Comparison of ENCODE assay signal across 20 cellular contexts in the genomic region with DNA sequence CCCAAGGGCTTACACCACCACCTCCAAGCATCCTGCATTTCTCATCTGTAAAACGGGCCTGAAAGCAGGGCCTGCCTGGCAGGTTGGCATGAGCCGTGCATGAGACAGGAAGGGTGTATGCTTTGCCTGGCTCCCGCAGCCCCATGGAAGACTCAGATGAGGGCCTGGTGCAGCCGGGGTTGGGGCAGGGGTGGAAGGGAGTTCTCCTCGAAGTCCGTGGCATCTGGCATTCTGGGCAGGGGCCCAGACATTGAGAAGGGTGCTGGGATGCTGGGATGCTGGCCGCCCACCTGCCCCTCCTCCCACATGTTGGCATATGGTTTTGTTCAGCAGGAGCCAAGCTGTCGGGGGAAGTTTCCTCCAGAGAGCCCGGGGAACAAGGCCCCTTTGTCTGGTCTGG. TPM values are rescaled to one million over a fixed set of nuclear protein-coding genes. Genes with fewer than 3 reads are reported as not detected.
DNase-seq lines count a peak whose midpoint lies in the region; ATAC-seq and TF ChIP-seq lines count a peak whose summit lies in the region.
"Had no signal": no experiment of that assay in that cellular context is flagged by ENCODE, and none has a peak within 500 bp of the region (broad histone marks: within the 10 kb centered on the region; RNA-seq: fewer than 3 reads in every experiment).

No MANE protein-coding gene starts in this region.

- no peaks in the 10 kb centered on the region for H3K36me3 Mint-ChIP-seq in CD14-positive monocyte

- H2BK12ac ChIP-seq in mesenchymal stem cell (ENCODE audit: low read length in 2 of 2), result peak overlapping the region in 1 of 2 experiments; percentile 35

- TF ChIP-seq CTCF in vagina (IDR thresholded peaks at IDR 0.05) (no peak), CD14-positive monocyte (IDR thresholded peaks at IDR 0.05) (no peak)

- peak; percentile 54 for DNase-seq in NCI-H1694 (lab: John Stamatoyannopoulos, UW)
- DNase-seq in adipocyte (ENCODE audit: low read depth), result no peak
- no peak for DNase-seq in mesenchymal stem cell
- DNase-seq in vagina (ENCODE audit: extremely low spot score in 2 of 2), result no peak
- DNase-seq in SHP77 (lab: John Stamatoyannopoulos, UW), result no peak
- DNase-seq in CD14-positive monocyte (ENCODE audit: low spot score), result no peak
- DNase-seq: brain microvascular endothelial cell; DMS53; left ventricle myocardium inferior; NCI-H187 treated with DMSO at 0.1 percent for 48 hours; stimulated activated CD4-positive, alpha-beta T cell treated with anti-CD3 and anti-CD28 coated beads, Interleukin-4, amount 100 ng/mL, for 24 hours; T1000 had no signal

- H2BK15ac ChIP-seq in mesenchymal stem cell (ENCODE audit: low read depth, poor library complexity, severe bottlenecking), result peak overlapping the region; percentile 19

- WGBS in mesenchymal stem cell, result 82% methylated on average over 9 of the region's 9 CpGs

- H2BK120ac ChIP-seq in mesenchymal stem cell (ENCODE audit: low read depth, low read length), result no peak overlapping the region

- H2BK5ac ChIP-seq in mesenchymal stem cell (ENCODE audit: low read depth, low read length, poor library complexity, severe bottlenecking), result no peak overlapping the region

- no peak for TF ChIP-seq POLR2A in vagina (IDR thresholded peaks at IDR 0.05)

- no peak overlapping the region for H3K27ac ChIP-seq in mesenchymal stem cell (ENCODE audit: low read length, poor library complexity, severe bottlenecking)
- peak overlapping the region; percentile 85 for H3K27ac ChIP-seq in vagina
- H3K27ac ChIP-seq: brain microvascular endothelial cell, ovary, SK-N-MC had no signal

- H3K27me3 ChIP-seq in adipocyte (replicated peaks; ENCODE audit: control insufficient read depth, insufficient read depth, low read length), result no peaks in the 10 kb centered on the region
- peaks cover 0 to 13% of the 10 kb centered on the region in 2 experiments for H3K27me3 ChIP-seq in mesenchymal stem cell (ENCODE audit: control insufficient read depth in 1 of 2, insufficient read depth in 1 of 2, low read length in 2 of 2)
- no peaks in the 10 kb centered on the region for H3K27me3 ChIP-seq in vagina
- H3K27me3 ChIP-seq: brain microvascular endothelial cell, ovary had no signal

- no peak overlapping the region for H3K23ac ChIP-seq in mesenchymal stem cell (ENCODE audit: low read length in 2 of 2)

- H3K9me3 ChIP-seq in adipocyte (ENCODE audit: control insufficient read depth, low read length), result no peaks in the 10 kb centered on the region
- H3K9me3 ChIP-seq in mesenchymal stem cell (ENCODE audit: control insufficient read depth, low read length), result no peaks in the 10 kb centered on the region
- no peaks in the 10 kb centered on the region for H3K9me3 ChIP-seq in vagina
- H3K9me3 ChIP-seq: left ventricle myocardium inferior, ovary had no signal

- no peak for ATAC-seq in GM19351 (IDR thresholded peaks at IDR 0.05; ENCODE audit: unreplicated experiment)
- ATAC-seq: activated CD4-positive, CD25-positive, alpha-beta regulatory T cell treated with anti-CD3 and anti-CD28 coated beads, Interleukin-2, amount 50 U/mL, for 24 hours had no signal

- H3K4me3 ChIP-seq in adipocyte (ENCODE audit: low read length) (no peak overlapping the region), mesenchymal stem cell (ENCODE audit: insufficient read depth in 1 of 2, low read depth in 1 of 2, low read length in 2 of 2) (no peak overlapping the region), vagina (no peak overlapping the region)
- H3K4me3 ChIP-seq: left ventricle myocardium inferior, ovary, SK-N-MC, skin epidermis had no signal

- H3K18ac ChIP-seq in mesenchymal stem cell (ENCODE audit: low read depth in 1 of 2, low read length in 2 of 2), result no peak overlapping the region

- no peaks in the 10 kb centered on the region for H3K79me1 ChIP-seq in mesenchymal stem cell (replicated peaks; ENCODE audit: low read length, poor library complexity, severe bottlenecking)

- no peaks in the 10 kb centered on the region for H3K36me3 ChIP-seq in adipocyte (ENCODE audit: control insufficient read depth, insufficient read depth, low read length, severe bottlenecking)
- H3K36me3 ChIP-seq in mesenchymal stem cell (ENCODE audit: control insufficient read depth in 1 of 2, insufficient read depth in 2 of 2, low read depth in 1 of 2, low read length in 2 of 2), result no peaks in the 10 kb centered on the region
- no peaks in the 10 kb centered on the region for H3K36me3 ChIP-seq in vagina
- H3K36me3 ChIP-seq: brain microvascular endothelial cell, left ventricle myocardium inferior, ovary had no signal

- no peak overlapping the region for H3K4me2 ChIP-seq in mesenchymal stem cell (ENCODE audit: low read length, poor library complexity, severe bottlenecking)

- peaks cover 3 to 10% (median 9%) of the 10 kb centered on the region in 3 donors for H3K27me3 Mint-ChIP-seq in CD14-positive monocyte (ENCODE audit: low read depth in 3 of 3)

- H3K4ac ChIP-seq in mesenchymal stem cell (ENCODE audit: low read depth in 1 of 2, low read length in 2 of 2), result no peak overlapping the region

- no peak overlapping the region for H3K4me3 Mint-ChIP-seq in CD14-positive monocyte
- H3K4me3 Mint-ChIP-seq: activated T-helper 1 cell treated with anti-CD3 and anti-CD28 coated beads, Interleukin-12 subunit alpha, Interleukin-12 subunit beta, Interleukin-2, Interleukin-4 antibody, amounts not matched to agents 30 ng/mL and 10 ng/mL and 1 ng/mL, durations not matched to agents 14 hours and 24 hours and 36 hours; dendritic cell treated with granulocyte-macrophage colony-stimulating factor and Interleukin-4, amounts not matched to agents 40 ng/mL and 50 ng/mL, for 4 days had no signal

- no peak overlapping the region for H4K8ac ChIP-seq in mesenchymal stem cell (ENCODE audit: low read length)

- H3K14ac ChIP-seq in mesenchymal stem cell (ENCODE audit: low read length in 2 of 2), result peak overlapping the region in 1 of 2 experiments; percentile 2

- no peak overlapping the region for H2AFZ ChIP-seq in mesenchymal stem cell (ENCODE audit: low read depth, low read length)

- H4K91ac ChIP-seq in mesenchymal stem cell (ENCODE audit: low read length), result no peak overlapping the region

- peaks cover 0 to under 1% (median 0%) of the 10 kb centered on the region in 7 donors for H3K9me3 Mint-ChIP-seq in CD14-positive monocyte
- H3K9me3 Mint-ChIP-seq: activated T-helper 1 cell treated with anti-CD3 and anti-CD28 coated beads, Interleukin-12 subunit alpha, Interleukin-12 subunit beta, Interleukin-2, Interleukin-4 antibody, amounts not matched to agents 30 ng/mL and 10 ng/mL and 1 ng/mL, durations not matched to agents 14 hours and 24 hours and 36 hours; dendritic cell treated with granulocyte-macrophage colony-stimulating factor and Interleukin-4, amounts not matched to agents 40 ng/mL and 50 ng/mL, for 4 days had no signal

- H3K9ac ChIP-seq in adipocyte (ENCODE audit: low read length) (peak overlapping the region; percentile 78), mesenchymal stem cell (ENCODE audit: low read length) (peak overlapping the region; percentile 75)

- no peak overlapping the region for H3K27ac Mint-ChIP-seq in CD14-positive monocyte
- H3K27ac Mint-ChIP-seq: activated T-helper 1 cell treated with anti-CD3 and anti-CD28 coated beads, Interleukin-12 subunit alpha, Interleukin-12 subunit beta, Interleukin-2, Interleukin-4 antibody, amounts not matched to agents 30 ng/mL and 10 ng/mL and 1 ng/mL, durations not matched to agents 14 hours and 24 hours and 36 hours; dendritic cell treated with granulocyte-macrophage colony-stimulating factor and Interleukin-4, amounts not matched to agents 40 ng/mL and 50 ng/mL, for 4 days; IgD-negative memory B cell had no signal

- H2AK5ac ChIP-seq in mesenchymal stem cell (ENCODE audit: low read length, severe bottlenecking), result peak overlapping the region; percentile 53

- peaks cover 83% of the 10 kb centered on the region for H3K4me1 ChIP-seq in adipocyte (ENCODE audit: control insufficient read depth, insufficient read depth, low read length)
- H3K4me1 ChIP-seq in mesenchymal stem cell (ENCODE audit: control insufficient read depth, insufficient read depth, low read depth, low read length), result peaks cover 37% of the 10 kb centered on the region
- H3K4me1 ChIP-seq in vagina, result peaks cover 84% of the 10 kb centered on the region

- peaks cover 7% of the 10 kb centered on the region for H3K4me1 Mint-ChIP-seq in CD14-positive monocyte
- H3K4me1 Mint-ChIP-seq: IgD-negative memory B cell had no signal

- intact Hi-C loops in vagina (cut with DNase I), result no loop called here
- intact Hi-C loops in CD14-positive monocyte (cut with micrococcal nuclease), result no loop called here

RNA-seq across cellular contexts. Expression of a gene that starts 13.0 kb away (rescaled TPM):
- polyA plus RNA-seq in mesenchymal stem cell (2013, experiment 1 of 2), result 39.0 TPM
- 37.8 TPM for polyA plus RNA-seq in mesenchymal stem cell (2013, experiment 2 of 2)
- total RNA-seq in vagina, result 94.3 TPM
- not detected for polyA plus RNA-seq in CD14-positive monocyte
- total RNA-seq: activated T-helper 1 cell treated with anti-CD3 and anti-CD28 coated beads, Interleukin-12 subunit alpha, Interleukin-12 subunit beta, Interleukin-2, Interleukin-4 antibody, amounts not matched to agents 30 ng/mL and 10 ng/mL and 1 ng/mL, durations not matched to agents 14 hours and 24 hours and 36 hours had no signal

RNA-seq across cellular contexts. Expression of a gene that starts 55.8 kb away (rescaled TPM):
- polyA plus RNA-seq in mesenchymal stem cell (2013, experiment 1 of 2), result 7.0 TPM
- polyA plus RNA-seq in mesenchymal stem cell (2013, experiment 2 of 2), result 9.6 TPM
- 12.0 TPM for total RNA-seq in vagina
- 1 to 10 TPM; 2.9 to 3.5 TPM for polyA plus RNA-seq in CD14-positive monocyte
